18 cellular contexts compared by ENCODE assay signal in genomic region chr17:74185786-74186185, GRCh38.
"Had no signal": no experiment of that assay in that cellular context is flagged by ENCODE, and none has a peak within 500 bp of the region (broad histone marks: within the 10 kb centered on the region; RNA-seq: fewer than 3 reads in every experiment).

No MANE protein-coding gene starts in this region.

- ATAC-seq: activated CD4-positive, alpha-beta T cell treated with anti-CD3 and anti-CD28 coated beads for 36 hours; gastrocnemius medialis; psoas muscle; stimulated activated naive CD8-positive, alpha-beta T cell treated with anti-CD3 and anti-CD28 coated beads, Interleukin-15, amount 100 ng/mL, for 72 hours had no signal

- DNase-seq: activated B cell treated with CpG ODN at 0.5 μM for 24 hours; activated CD4-positive, alpha-beta T cell treated with anti-CD3 and anti-CD28 coated beads for 36 hours; activated CD4-positive, alpha-beta T cell treated with anti-CD3 and anti-CD28 coated beads, Interleukin-2, amount 50 U/mL, for 4 hours; activated CD8-positive, alpha-beta memory T cell treated with anti-CD3 and anti-CD28 coated beads for 24 hours; activated CD8-positive, alpha-beta memory T cell treated with anti-CD3 and anti-CD28 coated beads, Interleukin-2, amount 50 U/mL, for 4 hours; activated naive CD4-positive, alpha-beta T cell treated with anti-CD3 and anti-CD28 coated beads for 36 hours; activated naive CD8-positive, alpha-beta T cell treated with anti-CD3 and anti-CD28 coated beads, Interleukin-2, amount 10 ng/mL, durations not matched to agents 7 days and 5 days; activated T-cell treated with anti-CD3 and anti-CD28 coated beads, Interleukin-2, amount 50 U/mL, for 24 hours; amniotic stem cell; endodermal cell; esophagus squamous epithelium; gastrocnemius medialis; hippocampal formation; left ventricle myocardium inferior; midbrain; ovary; psoas muscle; stimulated activated naive CD8-positive, alpha-beta T cell treated with anti-CD3 and anti-CD28 coated beads, Interleukin-15, amount 100 ng/mL, for 72 hours had no signal
